ENCODE assay signal across 11 cellular contexts in genomic region chrX:89871662-89872061, GRCh38. TPM values are rescaled to one million over a fixed set of nuclear protein-coding genes. Genes with fewer than 3 reads are reported as not detected.
A peak's percentile ranks its signal among the peaks of the same experiment; 100 is the strongest.
DNase-seq lines count a peak whose midpoint lies in the region; TF ChIP-seq lines count a peak whose summit lies in the region.
"Not testable (repeated sequence)": the region's sequence is repeated elsewhere in the genome, so short reads cannot be mapped to it uniquely, and the experiment has no call there.
"Had no signal": no experiment of that assay in that cellular context is flagged by ENCODE, and none has a peak within 500 bp of the region (broad histone marks: within the 10 kb centered on the region; RNA-seq: fewer than 3 reads in every experiment).

No MANE protein-coding gene starts in this region.

- DNase-seq in GM13977 (ENCODE audit: low spot score) = not testable (repeated sequence)
- peak; percentile 18 for DNase-seq in H4 (ENCODE audit: low spot score)
- peak; percentile 21 for DNase-seq in HK-2 (ENCODE audit: unreplicated experiment)
- peak; percentile 25 for DNase-seq in NCI-H2171 treated with DMSO at 0.1 percent for 48 hours (lab: John Stamatoyannopoulos, UW)
- peak; percentile 1 for DNase-seq in T-helper 22 cell (ENCODE audit: low read depth)
- DNase-seq in dorsolateral prefrontal cortex = peak in 1 of 10 donors; percentile 12

- peak; percentile 37 for TF ChIP-seq CTCF in 22Rv1 (IDR thresholded peaks at IDR 0.05)
- TF ChIP-seq CTCF in GM13977 (IDR thresholded peaks at IDR 0.05; ENCODE audit: extremely low read depth, insufficient read depth, missing control alignments) = peak; percentile 64
- TF ChIP-seq CTCF in dorsolateral prefrontal cortex (IDR thresholded peaks at IDR 0.05 in 54 of 56, conservative IDR thresholded peaks at IDR 0.05 in 2 of 56; ENCODE audit: low read depth in 1 of 56, partially characterized antibody in 56 of 56) = peak in 46 of 56 donors; percentile 9 to 55 (median 32)
- TF ChIP-seq CTCF in liver (IDR thresholded peaks at IDR 0.05; ENCODE audit: low read depth, low read length, missing input control) = peak; percentile 34

- intact Hi-C loops in dorsolateral prefrontal cortex (cut with DNase I) = not testable (repeated sequence)

- H3K4me1 ChIP-seq in liver (ENCODE audit: control insufficient read depth in 4 of 4, insufficient read depth in 4 of 4, low read length in 3 of 4) = not testable (repeated sequence)

- H3K27ac ChIP-seq in 22Rv1; dorsolateral prefrontal cortex; liver (ENCODE audit: low read depth in 1 of 2, low read length in 2 of 2): not testable (repeated sequence)

- not testable (repeated sequence) for H3K27me3 ChIP-seq in dorsolateral prefrontal cortex; liver (ENCODE audit: control insufficient read depth in 4 of 4, insufficient read depth in 4 of 4, low read length in 3 of 4)

- H3K9ac ChIP-seq in liver (ENCODE audit: low read depth in 1 of 2, low read length in 2 of 2) = not testable (repeated sequence)

- in situ Hi-C loops in GM13977 (cut with MboI; ENCODE audit: low pct_unique_long_range_greater_than_20kb, low sequenced_read_pairs, unreplicated experiment) = not testable (repeated sequence)

- H3K9me3 ChIP-seq in liver (ENCODE audit: control insufficient read depth in 4 of 4, low read length in 3 of 4) = not testable (repeated sequence)

- H3K36me3 ChIP-seq in liver (ENCODE audit: control insufficient read depth in 4 of 4, insufficient read depth in 3 of 4, low read depth in 1 of 4, low read length in 3 of 4) = not testable (repeated sequence)

- 19% methylated on average over 4 of the region's 4 CpGs for WGBS in liver

- peak; percentile 31 to 68 for TF ChIP-seq RAD21 in liver (IDR thresholded peaks at IDR 0.05)

- H3K4me3 ChIP-seq in dorsolateral prefrontal cortex; liver (ENCODE audit: low read depth in 1 of 3, low read length in 3 of 3): not testable (repeated sequence)

RNA-seq across cellular contexts. Expression of gene TGIF2LX, which starts 50.0 kb away (rescaled TPM):
- total RNA-seq in H4 (2014; rRNA removed; shearing (Covaris generic)) = 5.8 and 9.6 TPM in 2 replicates
- total RNA-seq in dorsolateral prefrontal cortex (not detected), liver (not detected)
- not detected for polyA plus RNA-seq in liver
- total RNA-seq: Peyer's patch, transverse colon had no signal
- polyA plus RNA-seq: IgD-negative memory B cell had no signal
